Comparison of ENCODE assay signal across 18 cellular contexts in the genomic region with DNA sequence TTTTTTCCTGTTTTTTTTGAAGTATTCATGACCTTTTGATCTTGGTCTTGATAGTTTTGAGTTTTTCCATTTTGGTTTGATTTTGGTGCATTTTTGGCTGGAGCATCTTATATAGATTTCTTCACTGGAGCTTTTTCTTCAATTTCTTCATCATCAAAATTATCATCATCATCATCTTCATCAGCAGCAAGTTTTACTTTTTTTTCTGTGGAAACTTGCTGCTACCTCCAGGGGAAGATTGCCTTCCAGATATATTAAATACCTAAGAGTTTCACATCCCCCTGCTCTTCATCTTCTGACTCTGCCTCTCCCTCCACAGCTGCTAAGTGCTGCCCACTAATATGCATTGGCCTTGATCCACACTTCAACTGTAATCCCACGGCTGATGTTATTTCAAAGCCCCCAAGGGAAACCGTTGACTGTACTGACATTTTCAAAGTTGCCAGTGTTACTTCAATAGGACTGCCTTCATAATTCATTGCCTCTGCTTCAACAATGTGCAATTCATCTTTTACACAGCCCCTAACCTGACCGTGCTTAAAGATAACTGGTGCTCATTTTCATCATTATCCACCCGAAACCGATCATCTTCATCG.
"Had no signal": no experiment of that assay in that cellular context is flagged by ENCODE, and none has a peak within 500 bp of the region (broad histone marks: within the 10 kb centered on the region; RNA-seq: fewer than 3 reads in every experiment).

No MANE protein-coding gene starts in this region.

- H3K27me3 ChIP-seq: right lobe of liver had no signal

- H3K9me3 ChIP-seq: psoas muscle, right lobe of liver had no signal

- H3K36me3 ChIP-seq: right lobe of liver had no signal

- ATAC-seq: activated CD8-positive, alpha-beta memory T cell treated with anti-CD3 and anti-CD28 coated beads, Interleukin-2, amount 10 ng/mL, durations not matched to agents 7 days and 5 days; activated T-helper 17 cell treated with anti-CD3 and anti-CD28 coated beads, Interleukin-2, amount 50 U/mL, for 72 hours; left colon; psoas muscle; right lobe of liver; stimulated activated memory B cell treated with anti-CD40 and anti-IgM and Interleukin-4, amounts not matched to agents 10 μg/mL and 1 μg/mL and 100 μg/mL, for 72 hours had no signal

- DNase-seq: activated CD4-positive, alpha-beta memory T cell treated with anti-CD3 and anti-CD28 coated beads, Interleukin-2, amount 10 ng/mL, durations not matched to agents 7 days and 5 days; activated CD4-positive, alpha-beta T cell treated with anti-CD3 and anti-CD28 coated beads for 48 hours; activated CD4-positive, CD25-positive, alpha-beta regulatory T cell; activated CD8-positive, alpha-beta memory T cell treated with anti-CD3 and anti-CD28 coated beads, Interleukin-2, amount 10 ng/mL, durations not matched to agents 7 days and 5 days; activated naive CD4-positive, alpha-beta T cell treated with Interleukin-2 at 50 U/mL for 16 hours; anterior cingulate cortex; dermis blood vessel endothelial cell; effector memory CD4-positive, alpha-beta T cell; hypothalamus; islet precursor cell; left colon; midbrain; psoas muscle; right lobe of liver; stimulated activated CD4-positive, alpha-beta T cell treated with anti-CD3 and anti-CD28 coated beads, Interleukin-4, amount 100 ng/mL, for 4 hours; T1000 had no signal

- H3K4me1 ChIP-seq: psoas muscle had no signal

- H3K27ac ChIP-seq: psoas muscle, right lobe of liver had no signal

- H3K4me3 ChIP-seq: psoas muscle, right lobe of liver had no signal
